In the genomic region with DNA sequence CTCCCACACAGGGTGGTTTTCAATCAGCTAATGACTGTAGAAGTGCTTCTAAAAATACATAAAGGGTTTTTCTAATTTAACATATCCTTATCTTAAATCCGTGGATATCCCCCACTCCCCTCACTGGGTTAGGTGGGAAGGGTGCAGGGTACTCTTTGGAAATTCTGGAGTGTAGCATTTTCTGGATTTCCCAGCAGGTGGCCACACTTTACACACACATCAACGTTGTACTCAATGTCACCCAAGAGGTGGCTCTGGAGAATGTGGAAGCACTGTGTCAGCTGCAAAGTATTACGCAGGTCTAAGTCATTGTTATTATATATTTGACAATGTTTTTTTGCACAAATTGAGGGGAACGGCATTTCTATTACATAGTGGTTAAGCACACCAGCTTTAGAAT, we compare ENCODE assay signal across 11 cellular contexts.
DNase-seq lines count a peak whose midpoint lies in the region; ATAC-seq and TF ChIP-seq lines count a peak whose summit lies in the region.
"Had no signal": no experiment of that assay in that cellular context is flagged by ENCODE, and none has a peak within 500 bp of the region (broad histone marks: within the 10 kb centered on the region; RNA-seq: fewer than 3 reads in every experiment).

No MANE protein-coding gene starts in this region.

- DNase-seq in 8988T (peak; percentile 33), GM06990 (ENCODE audit: extremely low read depth, insufficient read length) (no peak), SK-MEL-5 (ENCODE audit: low read depth, low spot score) (peak; percentile 31), hepatocyte (ENCODE audit: low spot score) (no peak), A172 (ENCODE audit: low spot score) (no peak), posterior vena cava (ENCODE audit: low spot score) (no peak)
- DNase-seq: activated T-cell treated with anti-CD3 and anti-CD28 coated beads, Interleukin-2, amount 50 U/mL, for 48 hours; DMS 273 treated with DMSO at 0.1 percent for 48 hours; T-helper 17 cell had no signal

- H3K4me2 ChIP-seq in hepatocyte: no peak overlapping the region

- no peaks in the 10 kb centered on the region for H3K9me2 ChIP-seq in hepatocyte (replicated peaks; ENCODE audit: insufficient read depth)

- H4K20me1 ChIP-seq in hepatocyte (ENCODE audit: insufficient read depth, poor library complexity, severe bottlenecking): no peaks in the 10 kb centered on the region

- no peaks in the 10 kb centered on the region for H3K9me3 ChIP-seq in hepatocyte (ENCODE audit: low read depth)

- no peak overlapping the region for H2AFZ ChIP-seq in hepatocyte

- no peaks in the 10 kb centered on the region for H3K79me2 ChIP-seq in hepatocyte

- TF ChIP-seq CTCF in GM06990 (IDR thresholded peaks at IDR 0.05; ENCODE audit: insufficient read depth, low read length, poor library complexity, severe bottlenecking) (peak; percentile 41), hepatocyte (IDR thresholded peaks at IDR 0.05; ENCODE audit: poor library complexity) (peak; percentile 35)

- intact Hi-C loops in posterior vena cava (cut with DNase I): no loop called here

- H3K27me3 ChIP-seq in GM06990 (replicated peaks; ENCODE audit: control insufficient read depth, insufficient read depth, low read length) (no peaks in the 10 kb centered on the region), hepatocyte (no peaks in the 10 kb centered on the region)

- H3K4me1 ChIP-seq in hepatocyte (ENCODE audit: insufficient read depth): peaks cover 17% of the 10 kb centered on the region

- no peak overlapping the region for H3K27ac ChIP-seq in hepatocyte

- WGBS in hepatocyte (ENCODE audit: low lambda C conversion rate, missing lambda C conversion rate): 67% methylated on average over 4 of the region's 4 CpGs

- H3K4me3 ChIP-seq in GM06990 (replicated peaks; ENCODE audit: low read depth, low read length) (no peak overlapping the region), hepatocyte (no peak overlapping the region)

- in situ Hi-C loops in SK-MEL-5 (cut with HindIII; ENCODE audit: low pct_unique_long_range_greater_than_20kb, low sequenced_read_pairs): no loop called here

- H3K36me3 ChIP-seq in GM06990 (ENCODE audit: control insufficient read depth, insufficient read depth, low read length): no peaks in the 10 kb centered on the region
- H3K36me3 ChIP-seq in hepatocyte (replicated peaks; ENCODE audit: insufficient read depth, low read depth): no peaks in the 10 kb centered on the region

- ATAC-seq in HG02759 (IDR thresholded peaks at IDR 0.05; ENCODE audit: unreplicated experiment) (no peak), HG03159 (IDR thresholded peaks at IDR 0.05; ENCODE audit: unreplicated experiment) (no peak)
- ATAC-seq: T-helper 17 cell had no signal

Comparison
In these comparisons a context has a peak if more than half of its experiments do, and no peak if none do; other contexts are left out.
1. DNase-seq: peak in 8988T (single experiment) and SK-MEL-5 (single experiment); none in GM06990 (single experiment), hepatocyte (single experiment), A172 (single experiment) and posterior vena cava (single experiment).